Comparison of ENCODE assay signal across 1 cellular context in the genomic region with DNA sequence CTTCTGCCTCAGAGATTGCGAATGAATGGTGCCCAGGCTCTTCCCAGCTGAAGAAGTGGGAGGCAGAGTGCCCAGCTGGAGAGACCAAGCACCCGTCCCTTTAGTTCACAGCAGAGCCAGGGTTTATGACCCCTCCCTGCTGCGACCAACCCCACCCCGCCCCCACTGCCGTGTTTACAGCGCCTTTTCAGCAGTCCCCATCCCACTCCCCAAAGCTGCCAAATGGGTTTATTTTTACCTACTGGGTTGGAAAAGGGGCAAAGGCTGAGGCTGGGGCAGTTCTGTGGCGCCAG.
TF ChIP-seq lines count a peak whose summit lies in the region.

No MANE protein-coding gene starts in this region.

TF ChIP-seq in GM23338, 12 proteins besides CTCF, POLR2A, EP300 and RAD21:
- no peak for TF ChIP-seq ZNF462 (CRISPR knock-in tag; IDR thresholded peaks at IDR 0.05)
- TF ChIP-seq EZH2phosphoT487 (IDR thresholded peaks at IDR 0.05; ENCODE audit: unreplicated experiment), result no peak
TF ChIP-seq in GM23338: peak in this region for 0.
